10 cellular contexts compared by ENCODE assay signal in the genomic region with DNA sequence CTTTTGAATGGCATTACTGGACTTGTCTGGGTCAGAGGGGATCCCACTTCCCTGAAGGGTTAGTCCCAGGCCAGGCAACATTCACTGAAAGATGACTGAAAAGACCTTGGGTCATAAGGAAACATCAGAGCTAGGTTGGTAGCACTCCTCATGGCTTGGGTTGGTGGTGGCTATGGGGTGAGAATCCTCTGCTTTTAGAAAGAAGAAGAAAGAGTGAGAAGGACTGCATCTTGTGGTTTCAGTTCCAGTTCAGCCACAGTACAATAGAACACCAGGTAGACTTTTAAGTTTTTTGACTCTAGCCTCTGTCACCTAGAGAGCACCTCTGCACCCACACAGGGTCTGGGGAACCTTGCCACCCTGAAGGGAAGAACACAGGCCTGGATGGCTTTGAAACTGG. TPM values are rescaled to one million over a fixed set of nuclear protein-coding genes. Genes with fewer than 3 reads are reported as not detected.
"Had no signal": no experiment of that assay in that cellular context is flagged by ENCODE, and none has a peak within 500 bp of the region (broad histone marks: within the 10 kb centered on the region; RNA-seq: fewer than 3 reads in every experiment).

No MANE protein-coding gene starts in this region.

- ATAC-seq: HCT116, K562 had no signal

- H3K4me1 ChIP-seq: HAP-1 had no signal

- H3K27ac ChIP-seq: GM23248 had no signal

- H3K36me3 ChIP-seq: HAP-1 had no signal

- H3K4me3 ChIP-seq: GM23248, HAP-1, K562 had no signal

- H3K9ac ChIP-seq: GM23248 had no signal

- DNase-seq: GM23248, GOT3, H7, HFFc6, IMR-90 had no signal

- H3K9me3 ChIP-seq: HAP-1 had no signal

- H3K27ac Mint-ChIP-seq: HFFc6 had no signal

- H3K4me3 Mint-ChIP-seq: HFFc6 had no signal

- H2AFZ ChIP-seq: GM23248 had no signal

RNA-seq across cellular contexts. Expression of gene PRR32, which starts 36.3 kb away (rescaled TPM):
- total RNA-seq: GM23248, H4, H7, HFFc6, HT-29, IMR-90, K562 had no signal
- polyA plus RNA-seq: GM23248, IMR-90, K562 had no signal
